Comparison of ENCODE assay signal across 1 cellular context in the genomic region with DNA sequence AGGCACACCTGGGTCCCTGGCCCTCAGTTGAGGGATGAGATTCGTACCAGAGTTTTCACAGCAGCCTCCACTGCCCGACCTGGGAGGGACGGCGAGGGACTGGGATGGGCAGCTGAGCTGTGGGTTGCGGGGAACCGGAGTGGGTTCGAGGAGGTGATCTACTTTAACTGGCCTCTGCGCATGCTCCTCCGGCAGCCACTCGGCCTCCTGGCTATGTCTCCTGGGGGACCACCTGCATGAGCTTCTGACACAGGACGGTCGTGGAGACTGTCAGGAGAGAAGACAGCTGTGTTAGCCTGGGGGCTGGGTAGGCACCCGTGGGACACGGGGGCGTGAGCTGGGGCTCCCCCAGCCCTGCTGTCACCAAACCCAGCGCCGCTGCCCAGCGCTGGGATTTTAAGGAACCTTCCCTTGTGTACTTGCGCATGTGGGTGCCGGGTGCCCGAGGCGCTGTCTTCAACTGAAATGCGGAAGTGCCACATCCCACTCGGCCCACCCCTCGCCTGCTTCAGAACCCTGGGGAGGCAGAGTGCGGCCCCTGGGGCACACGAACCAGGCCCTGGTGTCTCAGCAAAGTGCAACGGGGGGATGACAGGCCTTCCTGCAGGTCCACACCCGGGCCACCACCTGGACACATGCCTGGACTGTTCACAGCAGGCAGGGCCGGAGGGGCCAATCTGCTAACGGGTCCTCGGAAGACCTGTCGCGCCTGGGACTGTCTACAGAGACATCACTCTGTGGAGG.
TF ChIP-seq lines count a peak whose summit lies in the region.

No MANE protein-coding gene starts in this region.

TF ChIP-seq in HepG2, 621 proteins besides CTCF, POLR2A, EP300 and RAD21:
- TF ChIP-seq, protein P1, sequence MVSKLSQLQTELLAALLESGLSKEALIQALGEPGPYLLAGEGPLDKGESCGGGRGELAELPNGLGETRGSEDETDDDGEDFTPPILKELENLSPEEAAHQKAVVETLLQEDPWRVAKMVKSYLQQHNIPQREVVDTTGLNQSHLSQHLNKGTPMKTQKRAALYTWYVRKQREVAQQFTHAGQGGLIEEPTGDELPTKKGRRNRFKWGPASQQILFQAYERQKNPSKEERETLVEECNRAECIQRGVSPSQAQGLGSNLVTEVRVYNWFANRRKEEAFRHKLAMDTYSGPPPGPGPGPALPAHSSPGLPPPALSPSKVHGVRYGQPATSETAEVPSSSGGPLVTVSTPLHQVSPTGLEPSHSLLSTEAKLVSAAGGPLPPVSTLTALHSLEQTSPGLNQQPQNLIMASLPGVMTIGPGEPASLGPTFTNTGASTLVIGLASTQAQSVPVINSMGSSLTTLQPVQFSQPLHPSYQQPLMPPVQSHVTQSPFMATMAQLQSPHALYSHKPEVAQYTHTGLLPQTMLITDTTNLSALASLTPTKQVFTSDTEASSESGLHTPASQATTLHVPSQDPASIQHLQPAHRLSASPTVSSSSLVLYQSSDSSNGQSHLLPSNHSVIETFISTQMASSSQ (IDR thresholded peaks at IDR 0.05; ENCODE audit: low read depth), result no peak
- TF ChIP-seq, protein P1 (CRISPR knock-in tag; IDR thresholded peaks at IDR 0.05; ENCODE audit: borderline replicate concordance), result no peak
- TF ChIP-seq KAT2B (IDR thresholded peaks at IDR 0.05; ENCODE audit: borderline replicate concordance, low read depth, low read length) (no peak), POLR2AphosphoS2 (IDR thresholded peaks at IDR 0.05; ENCODE audit: low read depth, low read length) (peak; percentile 34; the same call in 1 of the 2 replicates), AGO1 (IDR thresholded peaks at IDR 0.05; ENCODE audit: low read depth, low read length, poor library complexity, severe bottlenecking) (peak; percentile 28), ZFYVE20 (CRISPR knock-in tag; IDR thresholded peaks at IDR 0.05; ENCODE audit: borderline replicate concordance, low read depth) (no peak), ZNF12 (CRISPR knock-in tag; IDR thresholded peaks at IDR 0.05) (no peak), ZNF10 (CRISPR knock-in tag; IDR thresholded peaks at IDR 0.05; ENCODE audit: borderline replicate concordance, low read depth) (no peak), RBM22 (optimal IDR thresholded peaks at IDR 0.05; ENCODE audit: low read length) (peak; percentile 95), RBFOX2 (IDR thresholded peaks at IDR 0.05; ENCODE audit: low read depth, low read length) (peak; percentile 50; the same call in 1 of the 2 replicates), AKAP8 (CRISPR knock-in tag; IDR thresholded peaks at IDR 0.05) (0 out of 2 replicates have a peak, but pooled peaks have one; percentile 41), AGO2 (optimal IDR thresholded peaks at IDR 0.05; ENCODE audit: low read depth, low read length) (peak; percentile 86), ZNF570 (CRISPR knock-in tag; IDR thresholded peaks at IDR 0.05; ENCODE audit: borderline replicate concordance) (no peak)
- TF ChIP-seq, protein P2, sequence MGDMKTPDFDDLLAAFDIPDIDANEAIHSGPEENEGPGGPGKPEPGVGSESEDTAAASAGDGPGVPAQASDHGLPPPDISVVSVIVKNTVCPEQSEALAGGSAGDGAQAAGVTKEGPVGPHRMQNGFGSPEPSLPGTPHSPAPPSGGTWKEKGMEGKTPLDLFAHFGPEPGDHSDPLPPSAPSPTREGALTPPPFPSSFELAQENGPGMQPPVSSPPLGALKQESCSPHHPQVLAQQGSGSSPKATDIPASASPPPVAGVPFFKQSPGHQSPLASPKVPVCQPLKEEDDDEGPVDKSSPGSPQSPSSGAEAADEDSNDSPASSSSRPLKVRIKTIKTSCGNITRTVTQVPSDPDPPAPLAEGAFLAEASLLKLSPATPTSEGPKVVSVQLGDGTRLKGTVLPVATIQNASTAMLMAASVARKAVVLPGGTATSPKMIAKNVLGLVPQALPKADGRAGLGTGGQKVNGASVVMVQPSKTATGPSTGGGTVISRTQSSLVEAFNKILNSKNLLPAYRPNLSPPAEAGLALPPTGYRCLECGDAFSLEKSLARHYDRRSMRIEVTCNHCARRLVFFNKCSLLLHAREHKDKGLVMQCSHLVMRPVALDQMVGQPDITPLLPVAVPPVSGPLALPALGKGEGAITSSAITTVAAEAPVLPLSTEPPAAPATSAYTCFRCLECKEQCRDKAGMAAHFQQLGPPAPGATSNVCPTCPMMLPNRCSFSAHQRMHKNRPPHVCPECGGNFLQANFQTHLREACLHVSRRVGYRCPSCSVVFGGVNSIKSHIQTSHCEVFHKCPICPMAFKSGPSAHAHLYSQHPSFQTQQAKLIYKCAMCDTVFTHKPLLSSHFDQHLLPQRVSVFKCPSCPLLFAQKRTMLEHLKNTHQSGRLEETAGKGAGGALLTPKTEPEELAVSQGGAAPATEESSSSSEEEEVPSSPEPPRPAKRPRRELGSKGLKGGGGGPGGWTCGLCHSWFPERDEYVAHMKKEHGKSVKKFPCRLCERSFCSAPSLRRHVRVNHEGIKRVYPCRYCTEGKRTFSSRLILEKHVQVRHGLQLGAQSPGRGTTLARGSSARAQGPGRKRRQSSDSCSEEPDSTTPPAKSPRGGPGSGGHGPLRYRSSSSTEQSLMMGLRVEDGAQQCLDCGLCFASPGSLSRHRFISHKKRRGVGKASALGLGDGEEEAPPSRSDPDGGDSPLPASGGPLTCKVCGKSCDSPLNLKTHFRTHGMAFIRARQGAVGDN (CRISPR knock-in tag; IDR thresholded peaks at IDR 0.05), result peak; percentile 25
- TF ChIP-seq, protein P3, sequence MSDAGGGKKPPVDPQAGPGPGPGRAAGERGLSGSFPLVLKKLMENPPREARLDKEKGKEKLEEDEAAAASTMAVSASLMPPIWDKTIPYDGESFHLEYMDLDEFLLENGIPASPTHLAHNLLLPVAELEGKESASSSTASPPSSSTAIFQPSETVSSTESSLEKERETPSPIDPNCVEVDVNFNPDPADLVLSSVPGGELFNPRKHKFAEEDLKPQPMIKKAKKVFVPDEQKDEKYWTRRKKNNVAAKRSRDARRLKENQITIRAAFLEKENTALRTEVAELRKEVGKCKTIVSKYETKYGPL (CRISPR knock-in tag; IDR thresholded peaks at IDR 0.05), result no peak
- TF ChIP-seq, protein P4, sequence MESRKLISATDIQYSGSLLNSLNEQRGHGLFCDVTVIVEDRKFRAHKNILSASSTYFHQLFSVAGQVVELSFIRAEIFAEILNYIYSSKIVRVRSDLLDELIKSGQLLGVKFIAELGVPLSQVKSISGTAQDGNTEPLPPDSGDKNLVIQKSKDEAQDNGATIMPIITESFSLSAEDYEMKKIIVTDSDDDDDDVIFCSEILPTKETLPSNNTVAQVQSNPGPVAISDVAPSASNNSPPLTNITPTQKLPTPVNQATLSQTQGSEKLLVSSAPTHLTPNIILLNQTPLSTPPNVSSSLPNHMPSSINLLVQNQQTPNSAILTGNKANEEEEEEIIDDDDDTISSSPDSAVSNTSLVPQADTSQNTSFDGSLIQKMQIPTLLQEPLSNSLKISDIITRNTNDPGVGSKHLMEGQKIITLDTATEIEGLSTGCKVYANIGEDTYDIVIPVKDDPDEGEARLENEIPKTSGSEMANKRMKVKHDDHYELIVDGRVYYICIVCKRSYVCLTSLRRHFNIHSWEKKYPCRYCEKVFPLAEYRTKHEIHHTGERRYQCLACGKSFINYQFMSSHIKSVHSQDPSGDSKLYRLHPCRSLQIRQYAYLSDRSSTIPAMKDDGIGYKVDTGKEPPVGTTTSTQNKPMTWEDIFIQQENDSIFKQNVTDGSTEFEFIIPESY (CRISPR knock-in tag; IDR thresholded peaks at IDR 0.05), result no peak
- TF ChIP-seq, protein P5, sequence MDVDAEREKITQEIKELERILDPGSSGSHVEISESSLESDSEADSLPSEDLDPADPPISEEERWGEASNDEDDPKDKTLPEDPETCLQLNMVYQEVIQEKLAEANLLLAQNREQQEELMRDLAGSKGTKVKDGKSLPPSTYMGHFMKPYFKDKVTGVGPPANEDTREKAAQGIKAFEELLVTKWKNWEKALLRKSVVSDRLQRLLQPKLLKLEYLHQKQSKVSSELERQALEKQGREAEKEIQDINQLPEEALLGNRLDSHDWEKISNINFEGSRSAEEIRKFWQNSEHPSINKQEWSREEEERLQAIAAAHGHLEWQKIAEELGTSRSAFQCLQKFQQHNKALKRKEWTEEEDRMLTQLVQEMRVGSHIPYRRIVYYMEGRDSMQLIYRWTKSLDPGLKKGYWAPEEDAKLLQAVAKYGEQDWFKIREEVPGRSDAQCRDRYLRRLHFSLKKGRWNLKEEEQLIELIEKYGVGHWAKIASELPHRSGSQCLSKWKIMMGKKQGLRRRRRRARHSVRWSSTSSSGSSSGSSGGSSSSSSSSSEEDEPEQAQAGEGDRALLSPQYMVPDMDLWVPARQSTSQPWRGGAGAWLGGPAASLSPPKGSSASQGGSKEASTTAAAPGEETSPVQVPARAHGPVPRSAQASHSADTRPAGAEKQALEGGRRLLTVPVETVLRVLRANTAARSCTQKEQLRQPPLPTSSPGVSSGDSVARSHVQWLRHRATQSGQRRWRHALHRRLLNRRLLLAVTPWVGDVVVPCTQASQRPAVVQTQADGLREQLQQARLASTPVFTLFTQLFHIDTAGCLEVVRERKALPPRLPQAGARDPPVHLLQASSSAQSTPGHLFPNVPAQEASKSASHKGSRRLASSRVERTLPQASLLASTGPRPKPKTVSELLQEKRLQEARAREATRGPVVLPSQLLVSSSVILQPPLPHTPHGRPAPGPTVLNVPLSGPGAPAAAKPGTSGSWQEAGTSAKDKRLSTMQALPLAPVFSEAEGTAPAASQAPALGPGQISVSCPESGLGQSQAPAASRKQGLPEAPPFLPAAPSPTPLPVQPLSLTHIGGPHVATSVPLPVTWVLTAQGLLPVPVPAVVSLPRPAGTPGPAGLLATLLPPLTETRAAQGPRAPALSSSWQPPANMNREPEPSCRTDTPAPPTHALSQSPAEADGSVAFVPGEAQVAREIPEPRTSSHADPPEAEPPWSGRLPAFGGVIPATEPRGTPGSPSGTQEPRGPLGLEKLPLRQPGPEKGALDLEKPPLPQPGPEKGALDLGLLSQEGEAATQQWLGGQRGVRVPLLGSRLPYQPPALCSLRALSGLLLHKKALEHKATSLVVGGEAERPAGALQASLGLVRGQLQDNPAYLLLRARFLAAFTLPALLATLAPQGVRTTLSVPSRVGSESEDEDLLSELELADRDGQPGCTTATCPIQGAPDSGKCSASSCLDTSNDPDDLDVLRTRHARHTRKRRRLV (CRISPR knock-in tag; IDR thresholded peaks at IDR 0.05), result no peak
TF ChIP-seq in HepG2: peak in this region for 7.
